In the genomic region with DNA sequence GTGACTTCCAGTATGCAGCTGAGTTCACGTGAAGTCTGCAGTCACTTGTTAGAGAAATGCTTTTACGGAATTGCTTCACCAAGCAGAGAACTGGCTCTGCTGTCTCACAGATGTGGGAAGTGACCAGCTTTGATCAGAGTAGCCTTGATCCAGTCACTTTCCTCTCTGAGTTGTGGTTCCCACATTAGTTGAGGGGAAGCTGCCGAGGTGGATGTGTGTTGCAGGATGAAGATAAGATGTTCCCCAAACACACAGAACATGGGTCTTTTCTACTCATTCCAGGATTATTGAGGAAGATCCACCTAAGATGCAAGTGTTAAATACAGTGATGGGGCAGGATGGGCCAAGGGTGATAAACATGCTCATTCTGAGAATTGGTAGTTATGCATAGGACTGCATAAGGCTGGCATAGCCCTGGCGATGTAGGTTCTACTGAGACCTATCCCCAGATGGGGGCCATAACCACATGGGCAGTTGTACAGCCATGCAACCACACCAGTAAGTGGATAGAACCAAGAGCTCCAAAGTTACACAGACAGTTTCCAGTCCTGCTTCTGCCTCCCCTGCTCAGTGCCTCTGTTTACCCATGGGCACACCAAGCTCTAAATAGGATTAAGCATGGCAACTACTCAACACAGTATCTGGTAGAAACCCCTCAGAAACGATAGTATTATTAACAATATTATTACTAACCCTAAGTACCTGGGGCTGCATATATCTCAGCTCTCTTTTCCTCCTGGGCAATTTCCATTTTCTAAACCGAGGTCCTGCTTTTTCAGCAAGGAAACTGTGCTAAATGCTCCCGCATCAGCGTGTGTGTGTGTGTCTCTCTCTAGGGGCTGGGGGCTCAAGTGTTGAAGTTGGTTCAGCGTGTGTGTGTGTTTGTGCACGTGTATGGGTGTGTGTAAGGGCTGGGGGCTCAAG, we compare ENCODE assay signal across 1 cellular context.
TF ChIP-seq lines count a peak whose summit lies in the region.

No MANE protein-coding gene starts in this region.

TF ChIP-seq in SK-N-SH, 30 proteins besides CTCF, POLR2A, EP300 and RAD21 (continued from another document):
- TF ChIP-seq FOSL2 (IDR thresholded peaks at IDR 0.05; ENCODE audit: borderline replicate concordance, low read depth) (no peak), CHD2 (IDR thresholded peaks at IDR 0.05; ENCODE audit: low read length, partially characterized antibody) (no peak), SIN3A (IDR thresholded peaks at IDR 0.05; ENCODE audit: borderline replicate concordance, low read depth, low read length) (no peak), SMC3 (IDR thresholded peaks at IDR 0.05; ENCODE audit: low read depth, low read length) (no peak), TEAD4 (IDR thresholded peaks at IDR 0.05; ENCODE audit: borderline replicate concordance, insufficient read depth) (no peak), TAF1 (IDR thresholded peaks at IDR 0.05; ENCODE audit: borderline replicate concordance, low read depth, low read length) (no peak), GABPA (IDR thresholded peaks at IDR 0.05; ENCODE audit: low read depth) (no peak), RFX5 (IDR thresholded peaks at IDR 0.05; ENCODE audit: low read length) (no peak)
- TF ChIP-seq, protein P1, sequence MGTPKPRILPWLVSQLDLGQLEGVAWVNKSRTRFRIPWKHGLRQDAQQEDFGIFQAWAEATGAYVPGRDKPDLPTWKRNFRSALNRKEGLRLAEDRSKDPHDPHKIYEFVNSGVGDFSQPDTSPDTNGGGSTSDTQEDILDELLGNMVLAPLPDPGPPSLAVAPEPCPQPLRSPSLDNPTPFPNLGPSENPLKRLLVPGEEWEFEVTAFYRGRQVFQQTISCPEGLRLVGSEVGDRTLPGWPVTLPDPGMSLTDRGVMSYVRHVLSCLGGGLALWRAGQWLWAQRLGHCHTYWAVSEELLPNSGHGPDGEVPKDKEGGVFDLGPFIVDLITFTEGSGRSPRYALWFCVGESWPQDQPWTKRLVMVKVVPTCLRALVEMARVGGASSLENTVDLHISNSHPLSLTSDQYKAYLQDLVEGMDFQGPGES (IDR thresholded peaks at IDR 0.05; ENCODE audit: low read depth, low read length) = no peak
- TF ChIP-seq, protein P2, sequence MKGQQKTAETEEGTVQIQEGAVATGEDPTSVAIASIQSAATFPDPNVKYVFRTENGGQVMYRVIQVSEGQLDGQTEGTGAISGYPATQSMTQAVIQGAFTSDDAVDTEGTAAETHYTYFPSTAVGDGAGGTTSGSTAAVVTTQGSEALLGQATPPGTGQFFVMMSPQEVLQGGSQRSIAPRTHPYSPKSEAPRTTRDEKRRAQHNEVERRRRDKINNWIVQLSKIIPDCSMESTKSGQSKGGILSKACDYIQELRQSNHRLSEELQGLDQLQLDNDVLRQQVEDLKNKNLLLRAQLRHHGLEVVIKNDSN (IDR thresholded peaks at IDR 0.05; ENCODE audit: borderline replicate concordance, low read depth) = no peak
TF ChIP-seq in SK-N-SH: peak in this region for 0.
